Comparison of ENCODE assay signal across 1 cellular context in genomic region chr11:26828291-26828690, GRCh38.
TF ChIP-seq lines count a peak whose summit lies in the region.

No MANE protein-coding gene starts in this region.

TF ChIP-seq in HepG2, 621 proteins besides CTCF, POLR2A, EP300 and RAD21 (continued from another document):
- TF ChIP-seq DZIP1 (CRISPR knock-in tag; IDR thresholded peaks at IDR 0.05) (no peak), IRF9 (CRISPR knock-in tag; IDR thresholded peaks at IDR 0.05; ENCODE audit: borderline replicate concordance) (no peak)
